In genomic region chr3:170320471-170321121, GRCh38 we compare ENCODE assay signal across 30 cellular contexts. TPM values are rescaled to one million over a fixed set of nuclear protein-coding genes. Genes with fewer than 3 reads are reported as not detected.
DNase-seq lines count a peak whose midpoint lies in the region; ATAC-seq, FAIRE-seq and TF ChIP-seq lines count a peak whose summit lies in the region.
"Had no signal": no experiment of that assay in that cellular context is flagged by ENCODE, and none has a peak within 500 bp of the region (broad histone marks: within the 10 kb centered on the region; RNA-seq: fewer than 3 reads in every experiment).

No MANE protein-coding gene starts in this region.

- in situ Hi-C loops in IMR-90 (cut with MboI; ENCODE audit: low sequenced_read_pairs) = no loop called here

- intact Hi-C loops in IMR-90 (cut with micrococcal nuclease) = no loop called here

- H3K27me3 Mint-ChIP-seq in activated CD8-positive, alpha-beta memory T cell treated with anti-CD3 and anti-CD28 coated beads, Interleukin-2, amount 10 ng/mL, durations not matched to agents 7 days and 5 days = peaks cover 17% of the 10 kb centered on the region
- H3K27me3 Mint-ChIP-seq: activated CD4-positive, alpha-beta memory T cell treated with anti-CD3 and anti-CD28 coated beads for 36 hours; activated naive CD8-positive, alpha-beta T cell treated with anti-CD3 and anti-CD28 coated beads, Interleukin-2, amount 10 ng/mL, durations not matched to agents 7 days and 5 days; stimulated activated naive B cell treated with anti-CD40 and anti-IgM and Interleukin-4, amounts not matched to agents 10 μg/mL and 1 μg/mL and 100 μg/mL, for 72 hours had no signal

- TF ChIP-seq POLR2A in IMR-90 (IDR thresholded peaks at IDR 0.05; ENCODE audit: low read depth, low read length) = no peak

- H3K56ac ChIP-seq in IMR-90 (ENCODE audit: extremely low read depth, insufficient read depth, low read length) = no peak overlapping the region

- POLR2A ChIA-PET in IMR-90 (lab: Charles Lee; ENCODE audit: unreplicated experiment) = interaction anchor here (0.6 kb wide), 1 partner anchor 92 kb away, joined by 5 read pairs; no protein-coding TSS in a partner anchor

- no peak overlapping the region for H2BK5ac ChIP-seq in IMR-90 (ENCODE audit: low read depth, low read length, poor library complexity, severe bottlenecking)

- H3K36me3 Mint-ChIP-seq in activated CD8-positive, alpha-beta memory T cell treated with anti-CD3 and anti-CD28 coated beads, Interleukin-2, amount 10 ng/mL, durations not matched to agents 7 days and 5 days = no peaks in the 10 kb centered on the region
- H3K36me3 Mint-ChIP-seq: activated CD4-positive, alpha-beta memory T cell treated with anti-CD3 and anti-CD28 coated beads for 36 hours; activated naive CD8-positive, alpha-beta T cell treated with anti-CD3 and anti-CD28 coated beads, Interleukin-2, amount 10 ng/mL, durations not matched to agents 7 days and 5 days; CD4-positive, CD25-positive, alpha-beta regulatory T cell; stimulated activated naive B cell treated with anti-CD40 and anti-IgM and Interleukin-4, amounts not matched to agents 10 μg/mL and 1 μg/mL and 100 μg/mL, for 72 hours; T-cell had no signal

- no peaks in the 10 kb centered on the region for H3K9me3 Mint-ChIP-seq in activated CD8-positive, alpha-beta memory T cell treated with anti-CD3 and anti-CD28 coated beads, Interleukin-2, amount 10 ng/mL, durations not matched to agents 7 days and 5 days (ENCODE audit: low read depth)
- H3K9me3 Mint-ChIP-seq: activated CD4-positive, alpha-beta memory T cell treated with anti-CD3 and anti-CD28 coated beads for 36 hours; activated naive CD8-positive, alpha-beta T cell treated with anti-CD3 and anti-CD28 coated beads, Interleukin-2, amount 10 ng/mL, durations not matched to agents 7 days and 5 days; activated T-helper 2 cell treated with anti-CD3 and anti-CD28 coated beads, Interferon-gamma antibody, Interleukin-2, Interleukin-4, amounts not matched to agents 10 μg/mL and 5 μg/mL and 100 μg/mL, durations not matched to agents 14 hours and 24 hours and 36 hours; stimulated activated naive B cell treated with anti-CD40 and anti-IgM and Interleukin-4, amounts not matched to agents 10 μg/mL and 1 μg/mL and 100 μg/mL, for 72 hours; T-cell had no signal

- H4K5ac ChIP-seq in IMR-90 (ENCODE audit: low read depth, low read length) = no peak overlapping the region

- no peaks in the 10 kb centered on the region for H3K4me1 ChIP-seq in IMR-90 (ENCODE audit: control insufficient read depth, insufficient read depth, low read length)
- peaks cover 5% of the 10 kb centered on the region for H3K4me1 ChIP-seq in smooth muscle cell (ENCODE audit: low read depth)
- H3K4me1 ChIP-seq: lower lobe of right lung, suprapubic skin, vagina had no signal

- H3K4me2 ChIP-seq in IMR-90 (ENCODE audit: low read depth, low read length) (no peak overlapping the region), smooth muscle cell (no peak overlapping the region)

- dilution Hi-C loops in IMR-90 (cut with HindIII; ENCODE audit: low sequenced_read_pairs, unreplicated experiment) = no loop called here

- no peak overlapping the region for H3K4ac ChIP-seq in IMR-90 (ENCODE audit: low read depth, low read length)

- no peak overlapping the region for H4K91ac ChIP-seq in IMR-90 (ENCODE audit: insufficient read depth, low read depth, low read length)

- no peaks in the 10 kb centered on the region for H3K79me2 ChIP-seq in smooth muscle cell (ENCODE audit: low read depth)

- no peak overlapping the region for H4K8ac ChIP-seq in IMR-90 (ENCODE audit: low read depth in 2 of 2, low read length in 2 of 2)

- no peaks in the 10 kb centered on the region for H3K27me3 ChIP-seq in IMR-90 (ENCODE audit: control insufficient read depth, insufficient read depth, low read length)
- H3K27me3 ChIP-seq in bronchial epithelial cell (ENCODE audit: control insufficient read depth, insufficient read depth, low read length) = no peaks in the 10 kb centered on the region
- no peaks in the 10 kb centered on the region for H3K27me3 ChIP-seq in smooth muscle cell (ENCODE audit: low read depth)
- H3K27me3 ChIP-seq: SJSA1, suprapubic skin, vagina had no signal

- no peaks in the 10 kb centered on the region for H3K9me1 ChIP-seq in IMR-90 (ENCODE audit: insufficient read depth, low read length)

- no peak overlapping the region for H2BK120ac ChIP-seq in IMR-90 (ENCODE audit: low read depth, low read length)

- H3K4me1 Mint-ChIP-seq in activated CD8-positive, alpha-beta memory T cell treated with anti-CD3 and anti-CD28 coated beads, Interleukin-2, amount 10 ng/mL, durations not matched to agents 7 days and 5 days = no peaks in the 10 kb centered on the region
- H3K4me1 Mint-ChIP-seq: CD4-positive, CD25-positive, alpha-beta regulatory T cell; T-cell had no signal

- H2BK15ac ChIP-seq in IMR-90 (ENCODE audit: low read depth, low read length) = no peak overlapping the region

- H3K36me3 ChIP-seq in IMR-90 (ENCODE audit: control insufficient read depth, insufficient read depth, low read length) = no peaks in the 10 kb centered on the region
- no peaks in the 10 kb centered on the region for H3K36me3 ChIP-seq in bronchial epithelial cell (ENCODE audit: control insufficient read depth, insufficient read depth, low read length)
- no peaks in the 10 kb centered on the region for H3K36me3 ChIP-seq in smooth muscle cell (ENCODE audit: low read depth)
- H3K36me3 ChIP-seq: lower lobe of right lung, SJSA1, suprapubic skin, vagina had no signal

- BruUV-seq in IMR-90 (replicated peaks; lab: Mats Ljungman, UMichigan) = no TSS peak

- H3K14ac ChIP-seq in IMR-90 (replicated peaks; ENCODE audit: low read depth, low read length) = no peak overlapping the region

- H3K9ac ChIP-seq in IMR-90 (ENCODE audit: low read depth, low read length) (no peak overlapping the region), smooth muscle cell (ENCODE audit: low read depth) (peak overlapping the region; percentile 87)
- H3K9ac ChIP-seq: KMS-11 had no signal

- no peak overlapping the region for H3K18ac ChIP-seq in IMR-90 (ENCODE audit: low read depth, low read length)

- no peak for ATAC-seq in IMR-90 (ENCODE audit: low read depth)
- no peak for ATAC-seq in HG02840 (IDR thresholded peaks at IDR 0.05; ENCODE audit: low FRiP score, unreplicated experiment)
- no peak for ATAC-seq in GM19324 (IDR thresholded peaks at IDR 0.05; ENCODE audit: low FRiP score, unreplicated experiment)
- ATAC-seq in activated CD8-positive, alpha-beta memory T cell treated with anti-CD3 and anti-CD28 coated beads, Interleukin-2, amount 10 ng/mL, durations not matched to agents 7 days and 5 days = no peak
- ATAC-seq: activated CD4-positive, CD25-positive, alpha-beta regulatory T cell treated with anti-CD3 and anti-CD28 coated beads, Interleukin-2, amount 50 U/mL, for 24 hours; lower lobe of right lung; stimulated activated naive B cell treated with anti-CD40 and anti-IgM and Interleukin-4, amounts not matched to agents 10 μg/mL and 1 μg/mL and 100 μg/mL, for 72 hours; T-cell had no signal

- no peak overlapping the region for H2AK9ac ChIP-seq in IMR-90 (replicated peaks; ENCODE audit: low read depth, low read length, poor library complexity)

- no peak overlapping the region for H3K4me3 ChIP-seq in IMR-90 (ENCODE audit: insufficient read depth, low read depth, low read length)
- no peak overlapping the region for H3K4me3 ChIP-seq in bronchial epithelial cell (ENCODE audit: low read depth, low read length)
- no peak overlapping the region for H3K4me3 ChIP-seq in smooth muscle cell
- H3K4me3 ChIP-seq: lower lobe of right lung, SJSA1, suprapubic skin, vagina had no signal

- H3K27ac ChIP-seq in IMR-90 (ENCODE audit: insufficient read depth, low read length) (no peak overlapping the region), smooth muscle cell (ENCODE audit: low read depth) (peak overlapping the region; percentile 98)
- H3K27ac ChIP-seq: lower lobe of right lung, SJSA1, suprapubic skin, vagina had no signal

- TF ChIP-seq RAD21 in IMR-90 (IDR thresholded peaks at IDR 0.05; ENCODE audit: low read length) = no peak

- no peaks in the 10 kb centered on the region for H3F3A ChIP-seq in smooth muscle cell (ENCODE audit: low read depth)

- H3K9me3 ChIP-seq in IMR-90 (ENCODE audit: control insufficient read depth, insufficient read depth, low read length) (no peaks in the 10 kb centered on the region), smooth muscle cell (replicated peaks; ENCODE audit: low read depth) (no peaks in the 10 kb centered on the region)
- H3K9me3 ChIP-seq: lower lobe of right lung, SJSA1, suprapubic skin, vagina had no signal

- CTCF ChIA-PET in IMR-90 (lab: Yijun Ruan, JAX) = interaction anchor here (0.6 kb wide), 1 partner anchor 92 kb away, joined by 3 read pairs; no protein-coding TSS in a partner anchor
- CTCF ChIA-PET in activated CD8-positive, alpha-beta memory T cell treated with anti-CD3 and anti-CD28 coated beads, Interleukin-2, amount 10 ng/mL, durations not matched to agents 7 days and 5 days (lab: Charles Lee) = no interaction called here

- no peak overlapping the region for H2AK5ac ChIP-seq in IMR-90 (ENCODE audit: low read depth, low read length)

- H4K20me1 ChIP-seq in IMR-90 (ENCODE audit: insufficient read depth, low read length) (no peaks in the 10 kb centered on the region), smooth muscle cell (ENCODE audit: low read depth) (no peaks in the 10 kb centered on the region)

- H3K27ac Mint-ChIP-seq in activated CD8-positive, alpha-beta memory T cell treated with anti-CD3 and anti-CD28 coated beads, Interleukin-2, amount 10 ng/mL, durations not matched to agents 7 days and 5 days = no peak overlapping the region
- H3K27ac Mint-ChIP-seq: activated CD4-positive, alpha-beta memory T cell treated with anti-CD3 and anti-CD28 coated beads for 36 hours; activated naive CD8-positive, alpha-beta T cell treated with anti-CD3 and anti-CD28 coated beads, Interleukin-2, amount 10 ng/mL, durations not matched to agents 7 days and 5 days; activated T-helper 2 cell treated with anti-CD3 and anti-CD28 coated beads, Interferon-gamma antibody, Interleukin-2, Interleukin-4, amounts not matched to agents 10 μg/mL and 5 μg/mL and 100 μg/mL, durations not matched to agents 14 hours and 24 hours and 36 hours; stimulated activated naive B cell treated with anti-CD40 and anti-IgM and Interleukin-4, amounts not matched to agents 10 μg/mL and 1 μg/mL and 100 μg/mL, for 72 hours; T-cell had no signal

- no peak overlapping the region for H2BK20ac ChIP-seq in IMR-90 (ENCODE audit: low read depth, low read length)

- no peak overlapping the region for H3K4me3 Mint-ChIP-seq in activated CD8-positive, alpha-beta memory T cell treated with anti-CD3 and anti-CD28 coated beads, Interleukin-2, amount 10 ng/mL, durations not matched to agents 7 days and 5 days
- H3K4me3 Mint-ChIP-seq: activated CD4-positive, alpha-beta memory T cell treated with anti-CD3 and anti-CD28 coated beads for 36 hours; activated naive CD8-positive, alpha-beta T cell treated with anti-CD3 and anti-CD28 coated beads, Interleukin-2, amount 10 ng/mL, durations not matched to agents 7 days and 5 days; CD4-positive, CD25-positive, alpha-beta regulatory T cell; stimulated activated naive B cell treated with anti-CD40 and anti-IgM and Interleukin-4, amounts not matched to agents 10 μg/mL and 1 μg/mL and 100 μg/mL, for 72 hours; T-cell had no signal

- H3K23ac ChIP-seq in IMR-90 (ENCODE audit: low read depth, low read length) = no peak overlapping the region

- peak; percentile 24 for DNase-seq in IMR-90
- DNase-seq in bronchial epithelial cell (ENCODE audit: low read depth) = peak; percentile 15
- peak; percentile 56 for DNase-seq in kidney tubule cell (ENCODE audit: low spot score)
- DNase-seq in smooth muscle cell (lab: John Stamatoyannopoulos, UW; ENCODE audit: unreplicated experiment) = no peak
- no peak for DNase-seq in activated CD8-positive, alpha-beta memory T cell treated with anti-CD3 and anti-CD28 coated beads, Interleukin-2, amount 10 ng/mL, durations not matched to agents 7 days and 5 days
- DNase-seq: activated CD4-positive, alpha-beta memory T cell treated with anti-CD3 and anti-CD28 coated beads for 36 hours; activated naive CD8-positive, alpha-beta T cell treated with anti-CD3 and anti-CD28 coated beads, Interleukin-2, amount 10 ng/mL, durations not matched to agents 7 days and 5 days; CD4-positive, CD25-positive, alpha-beta regulatory T cell; cerebellar nuclear complex; DMS153; effector memory CD4-positive, alpha-beta T cell; NCI-H1694; NCI-H2171; NCI-H510A treated with DMSO at 0.1 percent for 48 hours; NK-92 treated with Interleukin-12 subunit alpha and Interleukin-12 subunit beta, amount 100 ng/mL, for 24 hours; stimulated activated CD4-positive, alpha-beta T cell treated with anti-CD3 and anti-CD28 coated beads, Interleukin-2, amount 100 ng/mL, for 48 hours; stimulated activated naive B cell treated with anti-CD40 and anti-IgM and Interleukin-4, amounts not matched to agents 10 μg/mL and 1 μg/mL and 100 μg/mL, for 72 hours; T-cell had no signal

- H2AFZ ChIP-seq in IMR-90 (replicated peaks; ENCODE audit: low read length, poor library complexity) (no peak overlapping the region), smooth muscle cell (ENCODE audit: low read depth) (no peak overlapping the region)

- no peak for FAIRE-seq in bronchial epithelial cell (lab: Jason Lieb, UNC)
- FAIRE-seq: G401.6, keratinocyte, RCC 7860 had no signal

- no peak for TF ChIP-seq CTCF in IMR-90 (conservative IDR thresholded peaks at IDR 0.05; ENCODE audit: low read depth, low read length)
- no peak for TF ChIP-seq CTCF in bronchial epithelial cell (IDR thresholded peaks at IDR 0.05; ENCODE audit: insufficient read depth, low read length, severe bottlenecking)
- no peak for TF ChIP-seq CTCF in smooth muscle cell (IDR thresholded peaks at IDR 0.05; ENCODE audit: borderline replicate concordance, insufficient read depth, poor library complexity, severe bottlenecking)

- no CpG with 5 or more reads among the region's 7 CpGs for WGBS in IMR-90 (ENCODE audit: extremely low coverage in 2 of 2, insufficient read length in 1 of 2), 2 experiments
- 63% methylated on average over 7 of the region's 7 CpGs for WGBS in smooth muscle cell (ENCODE audit: low lambda C conversion rate)

- no peaks in the 10 kb centered on the region for H3K79me1 ChIP-seq in IMR-90 (ENCODE audit: low read depth in 1 of 2, low read length in 2 of 2)

RNA-seq across cellular contexts. Expression of gene SKIL, which starts 36.9 kb away (rescaled TPM):
- total RNA-seq in IMR-90 (2012; rRNA removed) (51.7 and 55.9 TPM in 2 replicates), bronchial epithelial cell (40.8 and 41.9 TPM in 2 replicates), smooth muscle cell (167 and 207 TPM in 2 replicates)
- polyA plus RNA-seq in IMR-90 (2012; rRNA removed) (7.2 and 9.2 TPM in 2 replicates), smooth muscle cell (22.0 and 45.0 TPM in 2 replicates)
- 1.4 and 1.9 TPM in 2 replicates for polyA plus RNA-seq in IMR-90 (2012; cell fraction: cytosol; rRNA removed)
- polyA plus RNA-seq in IMR-90 (2012; cell fraction: nucleus; rRNA removed; ENCODE audit: low replicate concordance) = 1.9 and 15.7 TPM in 2 replicates
- total RNA-seq in activated CD8-positive, alpha-beta memory T cell treated with anti-CD3 and anti-CD28 coated beads, Interleukin-2, amount 10 ng/mL, durations not matched to agents 7 days and 5 days = 10 to 100 TPM; 13.9 to 20.9 TPM

Comparison
In these comparisons a context has a peak if more than half of its experiments do, and no peak if none do; other contexts are left out.
1. DNase-seq: peak in IMR-90 (single experiment), bronchial epithelial cell (single experiment) and kidney tubule cell (single experiment); none in smooth muscle cell (single experiment) and activated CD8-positive, alpha-beta memory T cell treated with anti-CD3 and anti-CD28 coated beads, Interleukin-2, amount 10 ng/mL, durations not matched to agents 7 days and 5 days (single experiment).